In genomic region chr6:31400467-31401289, GRCh38 we compare ENCODE assay signal across 8 cellular contexts. TPM values are rescaled to one million over a fixed set of nuclear protein-coding genes. Genes with fewer than 3 reads are reported as not detected.
A peak's percentile ranks its signal among the peaks of the same experiment; 100 is the strongest.
DNase-seq lines count a peak whose midpoint lies in the region; ATAC-seq lines count a peak whose summit lies in the region.

No MANE protein-coding gene starts in this region.

- DNase-seq in LHCN-M2 (ENCODE audit: low read depth), result peak; percentile 70
- DNase-seq in activated CD4-positive, alpha-beta T cell treated with anti-CD3 and anti-CD28 coated beads, Interleukin-2, amount 10 ng/mL, durations not matched to agents 7 days and 5 days, result peak; percentile 87
- peak; percentile 59 for DNase-seq in dermis blood vessel endothelial cell
- peak; percentile 53 to 81 for DNase-seq in lung microvascular endothelial cell (ENCODE audit: low read depth in 2 of 2)
- DNase-seq in stimulated activated CD8-positive, alpha-beta memory T cell treated with anti-CD3 and anti-CD28 coated beads, Interleukin-12 subunit alpha, Interleukin-12 subunit beta, amount 100 ng/mL, for 4 hours (ENCODE audit: low read depth), result peak; percentile 61
- no peak for DNase-seq in NCI-H2107 treated with DMSO at 0.1 percent for 48 hours (lab: John Stamatoyannopoulos, UW; ENCODE audit: unreplicated experiment)

- peak overlapping the region; percentile 91 for H3K4me3 Mint-ChIP-seq in activated CD4-positive, alpha-beta T cell treated with anti-CD3 and anti-CD28 coated beads, Interleukin-2, amount 10 ng/mL, durations not matched to agents 7 days and 5 days

- ATAC-seq in GM18868 (IDR thresholded peaks at IDR 0.05; ENCODE audit: unreplicated experiment), result peak; percentile 38
- no peak for ATAC-seq in GM21528 (IDR thresholded peaks at IDR 0.05; ENCODE audit: low FRiP score, unreplicated experiment)

- H3K9me3 Mint-ChIP-seq in activated CD4-positive, alpha-beta T cell treated with anti-CD3 and anti-CD28 coated beads, Interleukin-2, amount 10 ng/mL, durations not matched to agents 7 days and 5 days, result no peaks in the 10 kb centered on the region

- POLR2A ChIA-PET in activated CD4-positive, alpha-beta T cell treated with anti-CD3 and anti-CD28 coated beads, Interleukin-2, amount 10 ng/mL, durations not matched to agents 7 days and 5 days (lab: Charles Lee), result interaction anchor here (0.7 kb wide), 1 partner anchor 130 kb away, joined by 3 read pairs; no protein-coding TSS in a partner anchor

- peaks cover 57% of the 10 kb centered on the region for H3K4me1 Mint-ChIP-seq in activated CD4-positive, alpha-beta T cell treated with anti-CD3 and anti-CD28 coated beads, Interleukin-2, amount 10 ng/mL, durations not matched to agents 7 days and 5 days

- peaks cover 3% of the 10 kb centered on the region for H3K27me3 Mint-ChIP-seq in activated CD4-positive, alpha-beta T cell treated with anti-CD3 and anti-CD28 coated beads, Interleukin-2, amount 10 ng/mL, durations not matched to agents 7 days and 5 days

- H3K36me3 Mint-ChIP-seq in activated CD4-positive, alpha-beta T cell treated with anti-CD3 and anti-CD28 coated beads, Interleukin-2, amount 10 ng/mL, durations not matched to agents 7 days and 5 days (ENCODE audit: low read depth), result peaks cover 13% of the 10 kb centered on the region

- H3K27ac Mint-ChIP-seq in activated CD4-positive, alpha-beta T cell treated with anti-CD3 and anti-CD28 coated beads, Interleukin-2, amount 10 ng/mL, durations not matched to agents 7 days and 5 days, result peak overlapping the region; percentile 91

- CTCF ChIA-PET in activated CD4-positive, alpha-beta T cell treated with anti-CD3 and anti-CD28 coated beads, Interleukin-2, amount 10 ng/mL, durations not matched to agents 7 days and 5 days (lab: Charles Lee), result interaction anchor here (1.0 to 3.5 kb wide), 7 partner anchors 13 to 242 kb away, joined by 3 to 18 read pairs (median 4); partner anchors contain the start of gene TCF19

RNA-seq across cellular contexts. Expression of gene MICA, which starts 2.7 kb away (rescaled TPM):
- total RNA-seq in LHCN-M2 (2014; rRNA removed) (23.5 and 27.8 TPM in 2 replicates), dermis blood vessel endothelial cell (40.3 and 57.9 TPM in 2 replicates), lung microvascular endothelial cell (15.3 and 31.4 TPM in 2 replicates)
- polyA plus RNA-seq in LHCN-M2 (2012), result 35.8 TPM
- total RNA-seq in activated CD4-positive, alpha-beta T cell treated with anti-CD3 and anti-CD28 coated beads, Interleukin-2, amount 10 ng/mL, durations not matched to agents 7 days and 5 days, result 10 to 100 TPM; 10.5 to 10.8 TPM

RNA-seq across cellular contexts. Expression of gene HLA-B, which starts 43.7 kb away (rescaled TPM):
- 47.6 and 58.7 TPM in 2 replicates for total RNA-seq in LHCN-M2 (2014; rRNA removed)
- polyA plus RNA-seq in LHCN-M2 (2012), result 291 TPM
- total RNA-seq in activated CD4-positive, alpha-beta T cell treated with anti-CD3 and anti-CD28 coated beads, Interleukin-2, amount 10 ng/mL, durations not matched to agents 7 days and 5 days, result 1,000 to 10,000 TPM; 4,654 to 4,702 TPM
- 256 and 1,456 TPM in 2 replicates for total RNA-seq in dermis blood vessel endothelial cell
- total RNA-seq in lung microvascular endothelial cell, result 153 and 307 TPM in 2 replicates
